In the genomic region with DNA sequence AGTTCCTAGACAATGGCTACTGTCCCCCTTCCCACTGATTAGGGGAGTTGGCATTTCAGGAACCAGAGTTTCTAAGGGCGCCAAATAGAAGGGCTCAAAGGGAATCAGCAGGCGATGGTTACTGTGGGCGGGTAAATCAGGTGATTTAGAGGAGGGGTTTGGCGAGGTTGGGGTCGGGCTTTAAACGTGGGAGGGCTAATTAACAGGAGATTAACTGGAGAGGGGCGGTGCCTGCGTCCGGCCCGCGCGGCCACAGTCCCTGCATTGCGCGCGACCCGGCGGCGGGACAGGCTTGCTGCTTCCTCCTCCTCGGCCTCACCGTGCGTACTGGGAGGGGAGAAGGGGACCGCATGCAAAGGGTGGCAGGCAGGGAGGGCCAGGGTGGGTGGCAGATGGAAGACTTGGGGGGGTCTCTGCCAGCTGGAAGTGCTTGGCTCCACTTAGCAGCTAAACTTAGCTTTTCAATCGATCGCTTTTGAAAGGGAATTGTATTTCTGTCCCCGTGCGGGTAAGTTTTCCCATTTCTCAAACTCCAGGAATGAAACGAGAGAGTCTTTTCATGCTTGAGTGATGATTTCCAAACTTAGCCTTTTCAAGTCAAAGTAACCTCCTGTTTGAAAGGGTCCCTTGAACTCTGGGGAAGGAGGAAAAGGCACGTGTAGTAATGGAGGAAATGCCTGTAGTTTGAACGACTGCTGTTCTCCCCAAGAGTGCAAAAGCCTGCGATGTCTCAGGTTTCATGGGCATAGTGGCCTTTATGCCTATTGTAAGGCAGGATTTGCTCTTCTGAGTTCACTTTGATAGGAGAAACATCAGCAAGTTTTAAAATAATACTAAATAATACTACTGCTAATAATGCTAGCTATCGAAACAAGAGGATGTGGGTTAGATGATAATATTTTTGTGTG, we compare ENCODE assay signal across 1 cellular context.
TF ChIP-seq lines count a peak whose summit lies in the region.

A gene with protein sequence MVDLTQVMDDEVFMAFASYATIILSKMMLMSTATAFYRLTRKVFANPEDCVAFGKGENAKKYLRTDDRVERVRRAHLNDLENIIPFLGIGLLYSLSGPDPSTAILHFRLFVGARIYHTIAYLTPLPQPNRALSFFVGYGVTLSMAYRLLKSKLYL (plus strand): TSS at position 255 of the 908 bp plus-strand sequence. CDS start 6,608 bp downstream, outside the sequence.

TF ChIP-seq in A549, 52 proteins besides CTCF, POLR2A, EP300 and RAD21 (continued from another document):
- TF ChIP-seq REST (IDR thresholded peaks at IDR 0.05) = no peak
- TF ChIP-seq FOSB (CRISPR knock-in tag; IDR thresholded peaks at IDR 0.05) = peak; percentile 70; the same call in 1 of the 2 replicates
- TF ChIP-seq HES2 (IDR thresholded peaks at IDR 0.05) = no peak
- TF ChIP-seq HDAC2 (IDR thresholded peaks at IDR 0.05) = no peak
- TF ChIP-seq CHD2 (IDR thresholded peaks at IDR 0.05; ENCODE audit: low read length, partially characterized antibody) = no peak
- peak; percentile 34; the same call in 1 of the 2 replicates for TF ChIP-seq PHF8 (IDR thresholded peaks at IDR 0.05; ENCODE audit: borderline replicate concordance, low read depth)
- TF ChIP-seq POLR2AphosphoS2 (conservative IDR thresholded peaks at IDR 0.05; ENCODE audit: low read length) = no peak
- no peak for TF ChIP-seq ESRRA (IDR thresholded peaks at IDR 0.05; ENCODE audit: borderline replicate concordance, low read length)
- no peak for TF ChIP-seq CHD4 (IDR thresholded peaks at IDR 0.05; ENCODE audit: borderline replicate concordance)
- TF ChIP-seq FOXS1 (CRISPR knock-in tag; IDR thresholded peaks at IDR 0.05) = no peak
